9 cellular contexts compared by ENCODE assay signal in the genomic region with DNA sequence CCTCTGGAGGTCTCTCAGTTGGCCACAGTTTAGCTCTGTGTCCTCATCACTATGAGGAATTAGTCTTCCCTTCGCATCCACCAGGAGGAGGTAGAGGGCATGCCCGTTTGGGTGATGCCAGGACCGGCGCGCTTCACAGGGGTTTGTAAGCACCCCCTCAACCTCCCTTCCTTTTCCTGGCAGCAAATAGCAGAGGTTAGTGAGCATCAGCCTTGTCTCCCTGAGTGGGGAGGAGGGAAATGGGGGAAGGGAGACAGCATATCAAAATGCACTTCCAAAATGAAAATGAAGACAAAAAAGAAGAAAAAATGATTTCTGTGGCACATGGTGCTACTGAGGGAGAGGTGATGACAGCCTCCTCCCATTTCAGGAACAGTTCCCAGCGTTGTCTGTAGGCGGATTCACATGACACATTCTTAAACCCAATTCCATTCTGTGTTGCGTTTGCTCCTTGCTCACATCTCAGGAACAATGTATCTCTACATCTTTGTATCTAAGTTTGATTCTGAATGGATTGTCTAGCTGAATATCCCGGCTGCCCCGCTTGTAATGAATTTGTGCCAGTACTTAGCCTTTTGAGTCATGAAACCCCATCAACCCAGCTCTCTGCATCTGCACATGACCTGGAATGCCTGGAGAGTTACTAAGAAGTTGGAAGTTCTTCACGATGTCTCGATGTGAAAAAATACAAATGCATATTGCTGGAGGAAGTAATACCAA. TPM values are rescaled to one million over a fixed set of nuclear protein-coding genes. Genes with fewer than 3 reads are reported as not detected.
DNase-seq lines count a peak whose midpoint lies in the region; ATAC-seq, FAIRE-seq and TF ChIP-seq lines count a peak whose summit lies in the region.
"Had no signal": no experiment of that assay in that cellular context is flagged by ENCODE, and none has a peak within 500 bp of the region (broad histone marks: within the 10 kb centered on the region; RNA-seq: fewer than 3 reads in every experiment).

No MANE protein-coding gene starts in this region.

- H3K27ac ChIP-seq in iPS-20b (ENCODE audit: low read length) (no peak overlapping the region), small intestine (ENCODE audit: low read depth in 1 of 2, low read length in 1 of 2) (no peak overlapping the region)

- H3K27ac Mint-ChIP-seq in MCF 10A (ENCODE audit: low read depth, unreplicated experiment), result peak overlapping the region; percentile 13

- peak; percentile 55 for TF ChIP-seq CTCF in MCF 10A (IDR thresholded peaks at IDR 0.05; ENCODE audit: unreplicated experiment)

- no peaks in the 10 kb centered on the region for H3K27me3 ChIP-seq in iPS-20b (ENCODE audit: insufficient read depth, low read length)
- no peaks in the 10 kb centered on the region for H3K27me3 ChIP-seq in small intestine (ENCODE audit: control insufficient read depth in 2 of 2, insufficient read depth in 2 of 2, low read length in 2 of 2)

- no peak overlapping the region for H3K9ac ChIP-seq in iPS-20b (ENCODE audit: low read depth, low read length)

- intact Hi-C loops in MCF 10A (cut with micrococcal nuclease), result loop anchor here (1.0 to 10.0 kb wide), 3 partner anchors 49 to 207 kb away; partner anchors contain the start of gene TYRO3

- no peaks in the 10 kb centered on the region for H3K36me3 ChIP-seq in iPS-20b (ENCODE audit: insufficient read depth, low read depth, low read length)
- no peaks in the 10 kb centered on the region for H3K36me3 ChIP-seq in small intestine (ENCODE audit: control insufficient read depth in 2 of 2, insufficient read depth in 2 of 2, low read length in 2 of 2)

- FAIRE-seq in small intestine (lab: Jason Lieb, UNC), result no peak
- FAIRE-seq: A204.1 had no signal

- POLR2A ChIA-PET in MCF 10A (lab: Yijun Ruan, JAX), result interaction anchor here (1.0 to 1.8 kb wide), 3 partner anchors 9 to 22 kb away, joined by 3 to 6 read pairs (median 3); no protein-coding TSS in a partner anchor

- H3K36me3 Mint-ChIP-seq in MCF 10A (ENCODE audit: insufficient read depth, unreplicated experiment), result no peaks in the 10 kb centered on the region

- 0 out of 2 replicates have a peak, but pooled peaks cover 6% of the 10 kb centered on the region for H3K4me1 ChIP-seq in iPS-20b (ENCODE audit: insufficient read depth, low read length)
- H3K4me1 ChIP-seq in small intestine (ENCODE audit: control insufficient read depth in 2 of 2, insufficient read depth in 1 of 2, low read depth in 1 of 2, low read length in 1 of 2), result no peaks in the 10 kb centered on the region

- no TSS peak for BruUV-seq in MCF 10A (replicated peaks; lab: Mats Ljungman, UMichigan)

- ATAC-seq in GM21526 (IDR thresholded peaks at IDR 0.05; ENCODE audit: low FRiP score, unreplicated experiment), result no peak

- CTCF ChIA-PET in MCF 10A (lab: Yijun Ruan, JAX), result interaction anchor here (0.6 to 2.1 kb wide), 26 partner anchors 10 to 489 kb away, joined by 3 to 10 read pairs (median 4); partner anchors contain the start of gene MGA

- no peaks in the 10 kb centered on the region for H3K9me3 ChIP-seq in iPS-20b (ENCODE audit: insufficient read depth, low read depth, low read length)
- no peaks in the 10 kb centered on the region for H3K9me3 ChIP-seq in small intestine (ENCODE audit: control insufficient read depth, low read depth)

- H3K9me3 Mint-ChIP-seq in MCF 10A (ENCODE audit: unreplicated experiment), result no peaks in the 10 kb centered on the region

- WGBS in small intestine, 3 donors, result 12 to 18% (median 14%) methylated on average over 12 of the region's 12 CpGs

- peak overlapping the region; percentile 69 for H3K4me3 Mint-ChIP-seq in MCF 10A (ENCODE audit: unreplicated experiment)

- no peaks in the 10 kb centered on the region for H3K27me3 Mint-ChIP-seq in MCF 10A (ENCODE audit: insufficient read depth, unreplicated experiment)

- peaks cover 16% of the 10 kb centered on the region for H3K4me1 Mint-ChIP-seq in MCF 10A (ENCODE audit: insufficient read depth, unreplicated experiment)

- H3K4me3 ChIP-seq in iPS-20b (ENCODE audit: low read length) (peak overlapping the region; percentile 52), small intestine (ENCODE audit: low read depth in 1 of 2, low read length in 2 of 2) (no peak overlapping the region)

- DNase-seq in DMS153 treated with DMSO at 0.1 percent for 48 hours (lab: John Stamatoyannopoulos, UW; ENCODE audit: unreplicated experiment) (peak; percentile 21), DMS153 (lab: John Stamatoyannopoulos, UW) (no peak), NCI-H1105 treated with DMSO at 0.1 percent for 48 hours (lab: John Stamatoyannopoulos, UW) (peak; percentile 40), UCSD-AML1 (lab: John Stamatoyannopoulos, UW; ENCODE audit: unreplicated experiment) (peak; percentile 58), MCF 10A (ENCODE audit: unreplicated experiment) (peak; percentile 81), small intestine (peak; percentile 54)

RNA-seq across cellular contexts. Expression of gene TYRO3, which starts 45.1 kb away (rescaled TPM):
- total RNA-seq in MCF 10A (2022), result 9.7 and 12.3 TPM in 2 replicates
- 1 to 10 TPM; 2.7 to 9.6 (median 3.5) TPM for polyA plus RNA-seq in small intestine

RNA-seq across cellular contexts. Expression of gene MGA, which starts 56.1 kb away (rescaled TPM):
- total RNA-seq in MCF 10A (2022), result 15.9 and 17.5 TPM in 2 replicates
- polyA plus RNA-seq in small intestine, result 1 to 10 TPM; 1.4 to 3.8 (median 3.6) TPM
